In the genomic region with DNA sequence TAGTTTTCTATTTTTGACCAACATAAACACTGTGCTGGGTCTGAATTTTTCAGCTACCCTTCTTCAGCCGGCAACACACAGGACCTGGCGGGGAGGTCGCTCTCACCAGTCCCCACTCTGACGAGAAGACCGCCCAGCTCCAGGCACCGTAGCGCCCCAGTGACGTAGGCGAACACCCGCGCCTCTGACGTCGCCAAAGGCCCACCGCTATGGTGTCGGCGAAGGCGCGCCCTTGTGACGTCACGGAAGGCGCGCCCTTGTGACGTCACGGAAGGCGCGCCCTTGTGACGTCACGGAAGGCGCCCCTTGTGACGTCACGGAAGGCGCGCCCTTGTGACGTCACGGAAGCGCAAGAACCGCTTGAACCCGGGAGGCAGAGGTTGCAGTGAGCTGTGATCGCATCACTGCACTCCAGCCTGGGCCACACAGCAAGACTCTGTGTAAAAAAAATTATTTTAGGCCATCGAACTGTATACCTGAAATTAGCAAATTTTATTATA, we compare ENCODE assay signal across 8 cellular contexts.
A peak's percentile ranks its signal among the peaks of the same experiment; 100 is the strongest.
DNase-seq lines count a peak whose midpoint lies in the region; ATAC-seq and TF ChIP-seq lines count a peak whose summit lies in the region.
"Not testable (repeated sequence)": the region's sequence is repeated elsewhere in the genome, so short reads cannot be mapped to it uniquely, and the experiment has no call there.

No MANE protein-coding gene starts in this region.

- DNase-seq in AG09309 (ENCODE audit: low read depth) = not testable (repeated sequence)
- peak; percentile 2 for DNase-seq in RKO (ENCODE audit: low spot score)
- peak; percentile 47 for DNase-seq in activated CD8-positive, alpha-beta memory T cell treated with anti-CD3 and anti-CD28 coated beads, Interleukin-2, amount 50 U/mL, for 1 hour (ENCODE audit: extremely low read depth)
- peak; percentile 32 to 69 for DNase-seq in central memory CD8-positive, alpha-beta T cell (ENCODE audit: low spot score in 2 of 2)
- peak; percentile 44 for DNase-seq in left kidney (ENCODE audit: low read depth, low spot score)
- peak; percentile 41 for DNase-seq in stimulated activated CD8-positive, alpha-beta memory T cell treated with anti-CD3 and anti-CD28 coated beads, Interleukin-12 subunit alpha, Interleukin-12 subunit beta, amount 100 ng/mL, for 24 hours (ENCODE audit: extremely low read depth)

- H3K9me3 Mint-ChIP-seq in central memory CD8-positive, alpha-beta T cell = not testable (repeated sequence)

- H3K27me3 Mint-ChIP-seq in central memory CD8-positive, alpha-beta T cell = not testable (repeated sequence)

- peak overlapping the region; percentile 74 for H3K4me3 Mint-ChIP-seq in central memory CD8-positive, alpha-beta T cell

- not testable (repeated sequence) for H3K4me1 Mint-ChIP-seq in central memory CD8-positive, alpha-beta T cell

- peak; percentile 95 for ATAC-seq in GM19372 (IDR thresholded peaks at IDR 0.05; ENCODE audit: low read depth, unreplicated experiment)
- ATAC-seq in HG03280 (IDR thresholded peaks at IDR 0.05; ENCODE audit: unreplicated experiment) = peak; percentile 95
- ATAC-seq in central memory CD8-positive, alpha-beta T cell (replicated peaks; ENCODE audit: extremely low read depth, poor library complexity, severe bottlenecking) = peak; percentile 84

- H3K4me3 ChIP-seq in AG09309 (ENCODE audit: control insufficient read depth, low read depth, low read length) = peak overlapping the region; percentile 39

- H3K27ac Mint-ChIP-seq in central memory CD8-positive, alpha-beta T cell (ENCODE audit: low read depth) = peak overlapping the region; percentile 96

- TF ChIP-seq CTCF in AG09309 (IDR thresholded peaks at IDR 0.05; ENCODE audit: control insufficient read depth, insufficient read depth, low read depth, low read length, missing control alignments) = not testable (repeated sequence)

- not testable (repeated sequence) for H3K36me3 Mint-ChIP-seq in central memory CD8-positive, alpha-beta T cell (ENCODE audit: insufficient read depth)
